Comparison of ENCODE assay signal across 2 cellular contexts in the genomic region with DNA sequence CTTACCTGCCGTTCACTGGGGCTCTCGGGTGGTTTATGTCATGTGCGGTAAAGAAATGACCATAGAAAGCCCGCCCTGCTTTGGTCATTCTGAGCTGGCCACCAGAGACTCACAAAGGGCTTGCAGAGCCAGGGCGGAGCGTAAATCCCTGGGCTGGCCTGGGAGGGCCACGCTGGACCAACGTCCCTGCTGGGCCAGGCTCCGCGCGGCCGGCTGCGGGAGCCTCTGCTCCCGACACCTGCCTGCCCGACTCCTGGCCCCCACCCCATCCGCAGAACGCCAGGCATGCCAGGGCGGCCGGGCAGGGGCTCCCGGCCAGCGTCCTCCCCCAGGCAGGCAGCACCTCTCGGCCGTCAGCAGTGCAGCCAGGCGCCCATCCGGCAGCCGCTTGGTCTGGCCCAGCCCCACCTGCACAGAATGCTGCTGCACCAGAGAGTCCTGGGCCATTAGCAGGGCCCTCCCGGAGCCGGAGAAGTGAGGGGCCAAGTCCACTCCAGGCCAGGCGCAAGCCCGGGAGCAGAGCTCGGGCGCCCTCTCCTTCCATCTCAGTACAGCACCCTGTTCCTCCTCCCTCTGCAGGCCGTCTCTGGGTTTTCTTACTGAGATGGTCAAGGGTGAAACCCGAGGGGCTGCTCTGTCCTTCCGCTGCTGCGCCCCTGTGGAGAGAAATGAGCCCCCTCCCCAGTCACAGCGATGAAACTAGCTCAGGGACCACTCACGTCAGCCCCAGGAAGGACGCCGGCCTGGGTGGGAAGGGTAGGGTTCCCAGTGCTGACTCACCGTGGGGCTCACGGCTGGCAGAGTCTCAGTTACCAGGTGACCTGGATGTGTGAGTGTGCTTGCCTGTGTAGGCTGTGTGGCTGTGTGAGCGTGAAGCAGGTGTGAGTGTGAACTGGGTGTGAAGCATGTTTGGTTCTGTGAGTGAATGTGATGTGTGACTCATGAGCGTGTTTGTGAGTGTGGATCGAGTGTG.
TF ChIP-seq lines count a peak whose summit lies in the region.

No MANE protein-coding gene starts in this region.

TF ChIP-seq in IMR-90, 13 proteins besides CTCF, POLR2A, EP300 and RAD21:
- TF ChIP-seq RCOR1 (IDR thresholded peaks at IDR 0.05; ENCODE audit: insufficient replicate concordance, low read length) (no peak), MAZ (IDR thresholded peaks at IDR 0.05; ENCODE audit: borderline replicate concordance, low read depth, low read length) (no peak), FOS (IDR thresholded peaks at IDR 0.05; ENCODE audit: low read depth, low read length) (no peak), MXI1 (IDR thresholded peaks at IDR 0.05; ENCODE audit: borderline replicate concordance, low read depth, low read length) (no peak), RFX5 (IDR thresholded peaks at IDR 0.05; ENCODE audit: low read depth, low read length) (no peak), CEBPB (IDR thresholded peaks at IDR 0.05; ENCODE audit: low read depth, low read length) (no peak), NFE2L2 (IDR thresholded peaks at IDR 0.05; ENCODE audit: low read depth, low read length) (no peak), MAFK (IDR thresholded peaks at IDR 0.05; ENCODE audit: low read depth, low read length) (no peak), BHLHE40 (IDR thresholded peaks at IDR 0.05; ENCODE audit: low read depth, low read length) (no peak), SMC3 (IDR thresholded peaks at IDR 0.05; ENCODE audit: low read depth, low read length) (no peak)
- TF ChIP-seq, protein P1, sequence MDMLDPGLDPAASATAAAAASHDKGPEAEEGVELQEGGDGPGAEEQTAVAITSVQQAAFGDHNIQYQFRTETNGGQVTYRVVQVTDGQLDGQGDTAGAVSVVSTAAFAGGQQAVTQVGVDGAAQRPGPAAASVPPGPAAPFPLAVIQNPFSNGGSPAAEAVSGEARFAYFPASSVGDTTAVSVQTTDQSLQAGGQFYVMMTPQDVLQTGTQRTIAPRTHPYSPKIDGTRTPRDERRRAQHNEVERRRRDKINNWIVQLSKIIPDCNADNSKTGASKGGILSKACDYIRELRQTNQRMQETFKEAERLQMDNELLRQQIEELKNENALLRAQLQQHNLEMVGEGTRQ (IDR thresholded peaks at IDR 0.05; ENCODE audit: low read depth, low read length) = no peak
- TF ChIP-seq, protein P2, sequence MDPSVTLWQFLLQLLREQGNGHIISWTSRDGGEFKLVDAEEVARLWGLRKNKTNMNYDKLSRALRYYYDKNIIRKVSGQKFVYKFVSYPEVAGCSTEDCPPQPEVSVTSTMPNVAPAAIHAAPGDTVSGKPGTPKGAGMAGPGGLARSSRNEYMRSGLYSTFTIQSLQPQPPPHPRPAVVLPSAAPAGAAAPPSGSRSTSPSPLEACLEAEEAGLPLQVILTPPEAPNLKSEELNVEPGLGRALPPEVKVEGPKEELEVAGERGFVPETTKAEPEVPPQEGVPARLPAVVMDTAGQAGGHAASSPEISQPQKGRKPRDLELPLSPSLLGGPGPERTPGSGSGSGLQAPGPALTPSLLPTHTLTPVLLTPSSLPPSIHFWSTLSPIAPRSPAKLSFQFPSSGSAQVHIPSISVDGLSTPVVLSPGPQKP (IDR thresholded peaks at IDR 0.05; ENCODE audit: borderline replicate concordance, low read depth, low read length) = no peak

TF ChIP-seq in H1, 55 proteins besides CTCF, POLR2A, EP300 and RAD21:
- TF ChIP-seq, protein P3, sequence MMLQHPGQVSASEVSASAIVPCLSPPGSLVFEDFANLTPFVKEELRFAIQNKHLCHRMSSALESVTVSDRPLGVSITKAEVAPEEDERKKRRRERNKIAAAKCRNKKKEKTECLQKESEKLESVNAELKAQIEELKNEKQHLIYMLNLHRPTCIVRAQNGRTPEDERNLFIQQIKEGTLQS (IDR thresholded peaks at IDR 0.05; ENCODE audit: insufficient read depth, low read depth, low read length) = no peak
- TF ChIP-seq SIX5 (IDR thresholded peaks at IDR 0.05; ENCODE audit: low read depth, low read length) (no peak), KDM5A (IDR thresholded peaks at IDR 0.05; ENCODE audit: low read length) (no peak), GABPA (IDR thresholded peaks at IDR 0.05; ENCODE audit: borderline replicate concordance, insufficient read depth, low read length) (no peak)
- TF ChIP-seq, protein P1 (IDR thresholded peaks at IDR 0.05; ENCODE audit: low read length) = no peak
